In genomic region chr6:11357285-11357684, GRCh38 we compare ENCODE assay signal across 11 cellular contexts.
DNase-seq lines count a peak whose midpoint lies in the region; ATAC-seq, FAIRE-seq and TF ChIP-seq lines count a peak whose summit lies in the region.
"Had no signal": no experiment of that assay in that cellular context is flagged by ENCODE, and none has a peak within 500 bp of the region (broad histone marks: within the 10 kb centered on the region; RNA-seq: fewer than 3 reads in every experiment).

No MANE protein-coding gene starts in this region.

- POLR2A ChIA-PET in GM10248 (lab: Yijun Ruan, JAX) = no interaction called here

- H3K27ac ChIP-seq in lower lobe of right lung (peak overlapping the region; percentile 76), stomach smooth muscle (ENCODE audit: low read length) (peak overlapping the region; percentile 11)

- FAIRE-seq in bronchial epithelial cell (lab: Jason Lieb, UNC) = no peak

- H3K27me3 Mint-ChIP-seq in T-helper 1 cell treated with Interleukin-12 subunit alpha and Interleukin-12 subunit beta and Interleukin-4 antibody, amounts not matched to agents 30 μg/mL and 1 μg/mL, for 36 hours (ENCODE audit: low read depth) = no peaks in the 10 kb centered on the region

- H3K36me3 Mint-ChIP-seq in T-helper 1 cell treated with Interleukin-12 subunit alpha and Interleukin-12 subunit beta and Interleukin-4 antibody, amounts not matched to agents 30 μg/mL and 1 μg/mL, for 36 hours (ENCODE audit: low read depth) = peaks cover 63% of the 10 kb centered on the region

- CTCF ChIA-PET in GM10248 (lab: Yijun Ruan, JAX) = interaction anchor here (1.4 to 3.7 kb wide), 3 partner anchors 10 to 139 kb away, joined by 5 to 16 read pairs (median 7); no protein-coding TSS in a partner anchor

- peak overlapping the region; percentile 86 for H3K27ac Mint-ChIP-seq in T-helper 1 cell treated with Interleukin-12 subunit alpha and Interleukin-12 subunit beta and Interleukin-4 antibody, amounts not matched to agents 30 μg/mL and 1 μg/mL, for 36 hours

- peaks cover 41% of the 10 kb centered on the region for H3K4me1 ChIP-seq in lower lobe of right lung
- H3K4me1 ChIP-seq in stomach smooth muscle (ENCODE audit: control insufficient read depth, insufficient read depth, low read length) = no peaks in the 10 kb centered on the region

- peaks cover 27% of the 10 kb centered on the region for H3K9me3 Mint-ChIP-seq in T-helper 1 cell treated with Interleukin-12 subunit alpha and Interleukin-12 subunit beta and Interleukin-4 antibody, amounts not matched to agents 30 μg/mL and 1 μg/mL, for 36 hours

- H3K4me3 ChIP-seq in bronchial epithelial cell (ENCODE audit: low read depth, low read length) = no peak overlapping the region
- no peak overlapping the region for H3K4me3 ChIP-seq in lower lobe of right lung
- no peak overlapping the region for H3K4me3 ChIP-seq in stomach smooth muscle (ENCODE audit: low read length in 2 of 2)

- no peak overlapping the region for H3K9ac ChIP-seq in stomach smooth muscle (ENCODE audit: low read length in 2 of 2)

- H3K4me3 Mint-ChIP-seq in T-helper 1 cell treated with Interleukin-12 subunit alpha and Interleukin-12 subunit beta and Interleukin-4 antibody, amounts not matched to agents 30 μg/mL and 1 μg/mL, for 36 hours = peak overlapping the region; percentile 55

- H3K9me3 ChIP-seq in lower lobe of right lung (no peaks in the 10 kb centered on the region), stomach smooth muscle (ENCODE audit: control insufficient read depth in 2 of 2, low read length in 2 of 2) (no peaks in the 10 kb centered on the region)

- H3K4me1 Mint-ChIP-seq in T-helper 1 cell treated with Interleukin-12 subunit alpha and Interleukin-12 subunit beta and Interleukin-4 antibody, amounts not matched to agents 30 μg/mL and 1 μg/mL, for 36 hours (ENCODE audit: low read depth) = peaks cover 72% of the 10 kb centered on the region

- no peak for DNase-seq in T-helper 1 cell
- peak; percentile 41 for DNase-seq in bronchial epithelial cell (ENCODE audit: low read depth)
- no peak for DNase-seq in lower lobe of right lung
- no peak for DNase-seq in GM10248 (ENCODE audit: extremely low spot score)
- no peak for DNase-seq in GOT3 (lab: John Stamatoyannopoulos, UW)
- DNase-seq: IMR-90, mesendoderm had no signal

- peak; percentile 46 to 49 for ATAC-seq in lower lobe of right lung
- ATAC-seq in GM18498 (IDR thresholded peaks at IDR 0.05; ENCODE audit: unreplicated experiment) = no peak
- ATAC-seq: Panc1 had no signal

- H3K36me3 ChIP-seq in bronchial epithelial cell (ENCODE audit: control insufficient read depth, insufficient read depth, low read length) = no peaks in the 10 kb centered on the region
- H3K36me3 ChIP-seq in lower lobe of right lung = no peaks in the 10 kb centered on the region
- H3K36me3 ChIP-seq in stomach smooth muscle (ENCODE audit: control insufficient read depth in 2 of 2, insufficient read depth in 2 of 2, low read length in 2 of 2) = no peaks in the 10 kb centered on the region

- no peaks in the 10 kb centered on the region for H3K27me3 ChIP-seq in bronchial epithelial cell (ENCODE audit: control insufficient read depth, insufficient read depth, low read length)
- no peaks in the 10 kb centered on the region for H3K27me3 ChIP-seq in lower lobe of right lung (ENCODE audit: low read depth)
- no peaks in the 10 kb centered on the region for H3K27me3 ChIP-seq in stomach smooth muscle (ENCODE audit: control insufficient read depth in 1 of 2, insufficient read depth in 2 of 2, low read length in 2 of 2)

- TF ChIP-seq CTCF in bronchial epithelial cell (IDR thresholded peaks at IDR 0.05; ENCODE audit: insufficient read depth, low read length, severe bottlenecking) = no peak
- TF ChIP-seq CTCF in lower lobe of right lung (IDR thresholded peaks at IDR 0.05) = no peak
- TF ChIP-seq CTCF in GM10248 (IDR thresholded peaks at IDR 0.05; ENCODE audit: control extremely low read depth, extremely low read depth, low read depth, missing control alignments) = no peak

- intact Hi-C loops in lower lobe of right lung (cut with DNase I) = no loop called here
